ENCODE assay signal across 1 cellular context in the genomic region with DNA sequence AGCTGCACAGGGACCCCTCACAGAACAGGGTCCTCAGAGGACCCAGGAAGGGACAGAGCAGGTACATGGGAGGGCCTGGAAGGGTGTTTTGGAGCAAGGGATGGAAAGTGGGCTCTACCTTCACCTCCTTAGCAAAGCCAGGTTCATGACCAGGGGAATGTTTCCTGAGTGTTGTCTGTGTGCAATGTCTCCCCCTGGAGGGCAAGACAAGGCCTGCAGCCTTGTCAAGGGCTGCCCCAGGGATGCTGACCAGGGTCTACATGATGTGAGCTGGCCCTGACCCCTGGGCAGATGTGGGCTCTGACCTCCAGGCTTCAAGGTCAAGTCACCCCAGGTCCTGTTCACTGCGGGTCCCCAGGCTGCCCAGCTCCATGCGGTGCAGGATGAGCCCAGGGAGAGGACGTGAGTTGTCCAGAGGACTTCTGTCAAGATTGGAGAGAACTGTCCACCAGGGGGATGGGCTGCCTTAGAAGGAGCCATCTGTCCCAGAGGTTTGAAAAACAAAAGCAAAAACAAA.
A peak's percentile ranks its signal among the peaks of the same experiment; 100 is the strongest.
TF ChIP-seq lines count a peak whose summit lies in the region.

No MANE protein-coding gene starts in this region.

TF ChIP-seq in GM12878, 131 proteins besides CTCF, POLR2A, EP300 and RAD21 (continued from another document):
- no peak for TF ChIP-seq POLR2AphosphoS5 (IDR thresholded peaks at IDR 0.05; ENCODE audit: low read length)
- TF ChIP-seq ESRRA (IDR thresholded peaks at IDR 0.05; ENCODE audit: low read length) = no peak
- TF ChIP-seq DPF2 (IDR thresholded peaks at IDR 0.05) = no peak
- no peak for TF ChIP-seq ZBED1 (IDR thresholded peaks at IDR 0.05; ENCODE audit: borderline replicate concordance)
- TF ChIP-seq, protein P1, sequence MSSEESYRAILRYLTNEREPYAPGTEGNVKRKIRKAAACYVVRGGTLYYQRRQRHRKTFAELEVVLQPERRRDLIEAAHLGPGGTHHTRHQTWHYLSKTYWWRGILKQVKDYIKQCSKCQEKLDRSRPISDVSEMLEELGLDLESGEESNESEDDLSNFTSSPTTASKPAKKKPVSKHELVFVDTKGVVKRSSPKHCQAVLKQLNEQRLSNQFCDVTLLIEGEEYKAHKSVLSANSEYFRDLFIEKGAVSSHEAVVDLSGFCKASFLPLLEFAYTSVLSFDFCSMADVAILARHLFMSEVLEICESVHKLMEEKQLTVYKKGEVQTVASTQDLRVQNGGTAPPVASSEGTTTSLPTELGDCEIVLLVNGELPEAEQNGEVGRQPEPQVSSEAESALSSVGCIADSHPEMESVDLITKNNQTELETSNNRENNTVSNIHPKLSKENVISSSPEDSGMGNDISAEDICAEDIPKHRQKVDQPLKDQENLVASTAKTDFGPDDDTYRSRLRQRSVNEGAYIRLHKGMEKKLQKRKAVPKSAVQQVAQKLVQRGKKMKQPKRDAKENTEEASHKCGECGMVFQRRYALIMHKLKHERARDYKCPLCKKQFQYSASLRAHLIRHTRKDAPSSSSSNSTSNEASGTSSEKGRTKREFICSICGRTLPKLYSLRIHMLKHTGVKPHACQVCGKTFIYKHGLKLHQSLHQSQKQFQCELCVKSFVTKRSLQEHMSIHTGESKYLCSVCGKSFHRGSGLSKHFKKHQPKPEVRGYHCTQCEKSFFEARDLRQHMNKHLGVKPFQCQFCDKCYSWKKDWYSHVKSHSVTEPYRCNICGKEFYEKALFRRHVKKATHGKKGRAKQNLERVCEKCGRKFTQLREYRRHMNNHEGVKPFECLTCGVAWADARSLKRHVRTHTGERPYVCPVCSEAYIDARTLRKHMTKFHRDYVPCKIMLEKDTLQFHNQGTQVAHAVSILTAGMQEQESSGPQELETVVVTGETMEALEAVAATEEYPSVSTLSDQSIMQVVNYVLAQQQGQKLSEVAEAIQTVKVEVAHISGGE (CRISPR knock-in tag; IDR thresholded peaks at IDR 0.05) = no peak
- TF ChIP-seq ASH2L (IDR thresholded peaks at IDR 0.05; ENCODE audit: borderline replicate concordance, low read depth) = no peak
- TF ChIP-seq JUND (IDR thresholded peaks at IDR 0.05; ENCODE audit: low read depth, low read length) = no peak
- TF ChIP-seq YBX1 (IDR thresholded peaks at IDR 0.05) = no peak
- TF ChIP-seq NR2C2 (IDR thresholded peaks at IDR 0.05; ENCODE audit: borderline replicate concordance, control insufficient read depth, insufficient read length, low read depth) = no peak
- TF ChIP-seq FOXM1 (IDR thresholded peaks at IDR 0.05; ENCODE audit: low read depth, low read length) = no peak
- peak in 1 of 2 experiments; percentile 18; a peak in 1 of 4 replicates for TF ChIP-seq IKZF2 (IDR thresholded peaks at IDR 0.05)
- TF ChIP-seq, protein P2, sequence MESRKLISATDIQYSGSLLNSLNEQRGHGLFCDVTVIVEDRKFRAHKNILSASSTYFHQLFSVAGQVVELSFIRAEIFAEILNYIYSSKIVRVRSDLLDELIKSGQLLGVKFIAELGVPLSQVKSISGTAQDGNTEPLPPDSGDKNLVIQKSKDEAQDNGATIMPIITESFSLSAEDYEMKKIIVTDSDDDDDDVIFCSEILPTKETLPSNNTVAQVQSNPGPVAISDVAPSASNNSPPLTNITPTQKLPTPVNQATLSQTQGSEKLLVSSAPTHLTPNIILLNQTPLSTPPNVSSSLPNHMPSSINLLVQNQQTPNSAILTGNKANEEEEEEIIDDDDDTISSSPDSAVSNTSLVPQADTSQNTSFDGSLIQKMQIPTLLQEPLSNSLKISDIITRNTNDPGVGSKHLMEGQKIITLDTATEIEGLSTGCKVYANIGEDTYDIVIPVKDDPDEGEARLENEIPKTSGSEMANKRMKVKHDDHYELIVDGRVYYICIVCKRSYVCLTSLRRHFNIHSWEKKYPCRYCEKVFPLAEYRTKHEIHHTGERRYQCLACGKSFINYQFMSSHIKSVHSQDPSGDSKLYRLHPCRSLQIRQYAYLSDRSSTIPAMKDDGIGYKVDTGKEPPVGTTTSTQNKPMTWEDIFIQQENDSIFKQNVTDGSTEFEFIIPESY (IDR thresholded peaks at IDR 0.05) = no peak
- peak; percentile 80 for TF ChIP-seq YY1 (IDR thresholded peaks at IDR 0.05; ENCODE audit: low read depth, low read length)
- no peak for TF ChIP-seq ZBTB4 (CRISPR knock-in tag; IDR thresholded peaks at IDR 0.05)
- TF ChIP-seq WRNIP1 (IDR thresholded peaks at IDR 0.05; ENCODE audit: borderline replicate concordance, low read depth, low read length) = 0 out of 2 replicates have a peak, but pooled peaks have one; percentile 72
- no peak for TF ChIP-seq HCFC1 (IDR thresholded peaks at IDR 0.05; ENCODE audit: low read length)
- TF ChIP-seq MLLT1 (IDR thresholded peaks at IDR 0.05) = no peak
- no peak for TF ChIP-seq ZBTB40 (IDR thresholded peaks at IDR 0.05; ENCODE audit: borderline replicate concordance)
- no peak for TF ChIP-seq CREB1 (IDR thresholded peaks at IDR 0.05; ENCODE audit: low read depth)
- no peak for TF ChIP-seq HSF1 (IDR thresholded peaks at IDR 0.05; ENCODE audit: low read depth, low read length)
- TF ChIP-seq NR2F1 (conservative IDR thresholded peaks at IDR 0.05) = peak; percentile 57
- TF ChIP-seq MXI1 (IDR thresholded peaks at IDR 0.05; ENCODE audit: low read depth, low read length) = no peak
- TF ChIP-seq CREM (IDR thresholded peaks at IDR 0.05; ENCODE audit: low read depth) = no peak
- peak; percentile 54; the same call in 1 of the 2 replicates for TF ChIP-seq IRF4 (IDR thresholded peaks at IDR 0.05; ENCODE audit: low read depth, low read length)
- TF ChIP-seq PAX5 (IDR thresholded peaks at IDR 0.05; ENCODE audit: borderline replicate concordance, low read depth, low read length) = no peak
- peak; percentile 30; the same call in 1 of the 2 replicates for TF ChIP-seq RUNX3 (IDR thresholded peaks at IDR 0.05; ENCODE audit: low read length)
- TF ChIP-seq HDAC2 (IDR thresholded peaks at IDR 0.05) = no peak
- TF ChIP-seq NFIC (IDR thresholded peaks at IDR 0.05; ENCODE audit: low read depth, low read length) = no peak
- TF ChIP-seq TCF3 (IDR thresholded peaks at IDR 0.05; ENCODE audit: borderline replicate concordance, insufficient read depth, low read depth, low read length) = no peak
- TF ChIP-seq NFYA (IDR thresholded peaks at IDR 0.05; ENCODE audit: borderline replicate concordance, low read depth, low read length) = no peak
- TF ChIP-seq SMC3 (IDR thresholded peaks at IDR 0.05; ENCODE audit: borderline replicate concordance, low read length) = peak; percentile 100
- TF ChIP-seq, protein P3, sequence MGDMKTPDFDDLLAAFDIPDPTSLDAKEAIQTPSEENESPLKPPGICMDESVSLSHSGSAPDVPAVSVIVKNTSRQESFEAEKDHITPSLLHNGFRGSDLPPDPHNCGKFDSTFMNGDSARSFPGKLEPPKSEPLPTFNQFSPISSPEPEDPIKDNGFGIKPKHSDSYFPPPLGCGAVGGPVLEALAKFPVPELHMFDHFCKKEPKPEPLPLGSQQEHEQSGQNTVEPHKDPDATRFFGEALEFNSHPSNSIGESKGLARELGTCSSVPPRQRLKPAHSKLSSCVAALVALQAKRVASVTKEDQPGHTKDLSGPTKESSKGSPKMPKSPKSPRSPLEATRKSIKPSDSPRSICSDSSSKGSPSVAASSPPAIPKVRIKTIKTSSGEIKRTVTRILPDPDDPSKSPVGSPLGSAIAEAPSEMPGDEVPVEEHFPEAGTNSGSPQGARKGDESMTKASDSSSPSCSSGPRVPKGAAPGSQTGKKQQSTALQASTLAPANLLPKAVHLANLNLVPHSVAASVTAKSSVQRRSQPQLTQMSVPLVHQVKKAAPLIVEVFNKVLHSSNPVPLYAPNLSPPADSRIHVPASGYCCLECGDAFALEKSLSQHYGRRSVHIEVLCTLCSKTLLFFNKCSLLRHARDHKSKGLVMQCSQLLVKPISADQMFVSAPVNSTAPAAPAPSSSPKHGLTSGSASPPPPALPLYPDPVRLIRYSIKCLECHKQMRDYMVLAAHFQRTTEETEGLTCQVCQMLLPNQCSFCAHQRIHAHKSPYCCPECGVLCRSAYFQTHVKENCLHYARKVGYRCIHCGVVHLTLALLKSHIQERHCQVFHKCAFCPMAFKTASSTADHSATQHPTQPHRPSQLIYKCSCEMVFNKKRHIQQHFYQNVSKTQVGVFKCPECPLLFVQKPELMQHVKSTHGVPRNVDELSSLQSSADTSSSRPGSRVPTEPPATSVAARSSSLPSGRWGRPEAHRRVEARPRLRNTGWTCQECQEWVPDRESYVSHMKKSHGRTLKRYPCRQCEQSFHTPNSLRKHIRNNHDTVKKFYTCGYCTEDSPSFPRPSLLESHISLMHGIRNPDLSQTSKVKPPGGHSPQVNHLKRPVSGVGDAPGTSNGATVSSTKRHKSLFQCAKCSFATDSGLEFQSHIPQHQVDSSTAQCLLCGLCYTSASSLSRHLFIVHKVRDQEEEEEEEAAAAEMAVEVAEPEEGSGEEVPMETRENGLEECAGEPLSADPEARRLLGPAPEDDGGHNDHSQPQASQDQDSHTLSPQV (IDR thresholded peaks at IDR 0.05) = no peak
